ENCODE assay signal across 9 cellular contexts in the genomic region with DNA sequence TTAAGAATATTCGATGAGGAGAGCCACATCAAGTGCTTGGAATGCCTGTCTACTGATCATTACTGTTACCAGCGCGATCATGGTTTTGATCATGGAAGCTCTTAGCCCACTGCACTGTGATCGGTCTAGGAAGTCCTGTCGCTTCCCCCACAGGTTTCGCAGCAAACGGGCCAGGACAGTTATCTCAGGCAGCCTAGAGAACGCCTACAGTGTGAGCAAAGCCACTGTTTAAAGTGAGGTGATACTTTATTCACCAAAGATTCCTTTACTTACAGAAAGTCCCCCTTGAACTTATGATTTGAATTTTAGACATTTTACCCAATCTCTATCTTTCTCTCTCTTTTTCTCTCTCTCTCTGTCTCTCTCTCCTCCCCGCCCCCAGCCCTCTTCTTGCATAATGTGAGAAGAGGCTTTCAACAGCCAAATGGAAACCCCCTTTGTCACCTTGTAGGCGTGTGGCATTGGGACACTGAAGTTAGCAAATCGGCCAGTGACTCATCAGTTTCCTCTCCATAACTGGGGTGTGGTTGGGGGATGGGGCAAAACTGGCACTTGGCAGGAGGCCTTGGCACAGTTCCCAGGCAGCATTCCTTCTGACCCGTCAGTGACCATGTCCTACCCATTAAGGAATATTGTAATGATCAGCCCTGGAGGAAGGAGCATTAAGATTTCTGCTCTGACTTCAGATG.
DNase-seq lines count a peak whose midpoint lies in the region; ATAC-seq and TF ChIP-seq lines count a peak whose summit lies in the region.
"Had no signal": no experiment of that assay in that cellular context is flagged by ENCODE, and none has a peak within 500 bp of the region (broad histone marks: within the 10 kb centered on the region; RNA-seq: fewer than 3 reads in every experiment).

No MANE protein-coding gene starts in this region.

- peaks cover 4 to 5% of the 10 kb centered on the region in 2 donors for H3K36me3 Mint-ChIP-seq in activated naive CD4-positive, alpha-beta T cell treated with anti-CD3 and anti-CD28 coated beads, Interleukin-2, amount 50 U/mL, for 72 hours

- peaks cover 77 to 100% (median 92%) of the 10 kb centered on the region in 10 experiments for H3K4me1 ChIP-seq in BLaER1 treated with 17β-estradiol and CSF1 and Interleukin-3, amounts not matched to agents 10 nM and 100 nM
- H3K4me1 ChIP-seq in cardiac muscle cell (ENCODE audit: low read depth): peaks cover 64% of the 10 kb centered on the region
- H3K4me1 ChIP-seq in gastrocnemius medialis: peaks cover 14 to 23% of the 10 kb centered on the region in 2 donors
- no peaks in the 10 kb centered on the region for H3K4me1 ChIP-seq in Karpas-422 (ENCODE audit: low read length)

- DNase-seq in GM19240 (ENCODE audit: insufficient read length, low spot score): peak; percentile 51
- DNase-seq in SK-MEL-5 (ENCODE audit: low read depth, low spot score): peak; percentile 66
- peak; percentile 75 to 83 for DNase-seq in activated naive CD4-positive, alpha-beta T cell treated with anti-CD3 and anti-CD28 coated beads, Interleukin-2, amount 50 U/mL, for 72 hours (ENCODE audit: low spot score in 2 of 2)
- DNase-seq in cardiac muscle cell (ENCODE audit: low read depth in 1 of 2, low spot score in 1 of 2): peak; percentile 69 to 90
- DNase-seq in gastrocnemius medialis: peak; percentile 54 to 78
- no peak for DNase-seq in Karpas-422

- no peaks in the 10 kb centered on the region for H3K9me3 ChIP-seq in BLaER1 treated with 17β-estradiol and CSF1 and Interleukin-3, amounts not matched to agents 10 nM and 100 nM (replicated peaks in 1 of 11)
- H3K9me3 ChIP-seq in cardiac muscle cell (ENCODE audit: low read depth) (no peaks in the 10 kb centered on the region), gastrocnemius medialis (no peaks in the 10 kb centered on the region), Karpas-422 (ENCODE audit: low read length) (no peaks in the 10 kb centered on the region)

- peak overlapping the region; percentile 76 to 84 (median 81) for H3K9ac ChIP-seq in BLaER1 treated with 17β-estradiol and CSF1 and Interleukin-3, amounts not matched to agents 10 nM and 100 nM
- no peak overlapping the region for H3K9ac ChIP-seq in Karpas-422 (ENCODE audit: low read length)

- peaks cover 0 to 29% (median 7%) of the 10 kb centered on the region in 11 experiments; a peak in 11 of 22 replicates for H3K36me3 ChIP-seq in BLaER1 treated with 17β-estradiol and CSF1 and Interleukin-3, amounts not matched to agents 10 nM and 100 nM
- H3K36me3 ChIP-seq in cardiac muscle cell (no peaks in the 10 kb centered on the region), gastrocnemius medialis (no peaks in the 10 kb centered on the region), Karpas-422 (ENCODE audit: insufficient read depth, low read length) (no peaks in the 10 kb centered on the region)

- no peak overlapping the region for H2AFZ ChIP-seq in Karpas-422 (ENCODE audit: low read length)

- intact Hi-C loops in gastrocnemius medialis (cut with DNase I; ENCODE audit: low total_unique reads): loop anchor here (2.0 kb wide), 1 partner anchor 15 kb away; no protein-coding TSS in a partner anchor

- peaks cover 0 to 5% of the 10 kb centered on the region in 2 donors for H3K9me3 Mint-ChIP-seq in activated naive CD4-positive, alpha-beta T cell treated with anti-CD3 and anti-CD28 coated beads, Interleukin-2, amount 50 U/mL, for 72 hours

- in situ Hi-C loops in SK-MEL-5 (cut with HindIII; ENCODE audit: low pct_unique_long_range_greater_than_20kb, low sequenced_read_pairs) (no loop called here), gastrocnemius medialis (cut with MboI; ENCODE audit: low sequenced_read_pairs in 4 of 4) (no loop called here)

- no peak for TF ChIP-seq POLR2A in gastrocnemius medialis (IDR thresholded peaks at IDR 0.05)

- H3K4me2 ChIP-seq in BLaER1 treated with 17β-estradiol and CSF1 and Interleukin-3, amounts not matched to agents 10 nM and 100 nM: peak overlapping the region; percentile 81 to 96 (median 88)
- no peak overlapping the region for H3K4me2 ChIP-seq in Karpas-422 (ENCODE audit: low read depth, low read length, poor library complexity, severe bottlenecking)

- H3K4me3 ChIP-seq in BLaER1 treated with 17β-estradiol and CSF1 and Interleukin-3, amounts not matched to agents 10 nM and 100 nM: peak overlapping the region in 4 of 10 experiments; percentile 2 to 32 (median 6); a peak in 3 of 20 replicates
- H3K4me3 ChIP-seq in cardiac muscle cell (no peak overlapping the region), gastrocnemius medialis (no peak overlapping the region), Karpas-422 (ENCODE audit: low read length) (no peak overlapping the region)
- H3K4me3 ChIP-seq: SK-N-MC had no signal

- H3K9me2 ChIP-seq in Karpas-422 (replicated peaks; ENCODE audit: insufficient read depth, low read length): no peaks in the 10 kb centered on the region

- no peaks in the 10 kb centered on the region for H3K27me3 ChIP-seq in BLaER1 treated with 17β-estradiol and CSF1 and Interleukin-3, amounts not matched to agents 10 nM and 100 nM
- H3K27me3 ChIP-seq in cardiac muscle cell: no peaks in the 10 kb centered on the region
- H3K27me3 ChIP-seq in gastrocnemius medialis: no peaks in the 10 kb centered on the region
- no peaks in the 10 kb centered on the region for H3K27me3 ChIP-seq in Karpas-422 (ENCODE audit: low read length)

- peak overlapping the region; percentile 72 to 88 for H3K27ac Mint-ChIP-seq in activated naive CD4-positive, alpha-beta T cell treated with anti-CD3 and anti-CD28 coated beads, Interleukin-2, amount 50 U/mL, for 72 hours

- H3K79me2 ChIP-seq in Karpas-422 (ENCODE audit: low read length): no peaks in the 10 kb centered on the region

- H4K20me1 ChIP-seq in BLaER1 treated with 17β-estradiol and CSF1 and Interleukin-3, amounts not matched to agents 10 nM and 100 nM: peaks cover 0 to 87% (median 0%) of the 10 kb centered on the region in 11 experiments; a peak in 6 of 22 replicates
- H4K20me1 ChIP-seq in Karpas-422 (ENCODE audit: insufficient read depth, low read depth, low read length): 0 out of 2 replicates have a peak, but pooled peaks cover 6% of the 10 kb centered on the region

- TF ChIP-seq CTCF in cardiac muscle cell (IDR thresholded peaks at IDR 0.05; ENCODE audit: low read depth, low read length) (no peak), gastrocnemius medialis (IDR thresholded peaks at IDR 0.05 in 4 of 5, conservative IDR thresholded peaks at IDR 0.05 in 1 of 5) (no peak)

- peak; percentile 78 for ATAC-seq in HG03432 (IDR thresholded peaks at IDR 0.05; ENCODE audit: unreplicated experiment)
- ATAC-seq in activated naive CD4-positive, alpha-beta T cell treated with anti-CD3 and anti-CD28 coated beads, Interleukin-2, amount 50 U/mL, for 72 hours: peak; percentile 88
- peak; percentile 55 to 74 for ATAC-seq in gastrocnemius medialis

- peak overlapping the region; percentile 84 to 98 (median 95) for H3K27ac ChIP-seq in BLaER1 treated with 17β-estradiol and CSF1 and Interleukin-3, amounts not matched to agents 10 nM and 100 nM
- H3K27ac ChIP-seq in cardiac muscle cell: peak overlapping the region; percentile 76
- H3K27ac ChIP-seq in gastrocnemius medialis: peak overlapping the region in 3 of 4 donors; percentile 54 to 68 (median 54)
- no peak overlapping the region for H3K27ac ChIP-seq in Karpas-422 (ENCODE audit: low read length)
- H3K27ac ChIP-seq: SK-N-MC had no signal
